Comparison of ENCODE assay signal across 1 cellular context in the genomic region with DNA sequence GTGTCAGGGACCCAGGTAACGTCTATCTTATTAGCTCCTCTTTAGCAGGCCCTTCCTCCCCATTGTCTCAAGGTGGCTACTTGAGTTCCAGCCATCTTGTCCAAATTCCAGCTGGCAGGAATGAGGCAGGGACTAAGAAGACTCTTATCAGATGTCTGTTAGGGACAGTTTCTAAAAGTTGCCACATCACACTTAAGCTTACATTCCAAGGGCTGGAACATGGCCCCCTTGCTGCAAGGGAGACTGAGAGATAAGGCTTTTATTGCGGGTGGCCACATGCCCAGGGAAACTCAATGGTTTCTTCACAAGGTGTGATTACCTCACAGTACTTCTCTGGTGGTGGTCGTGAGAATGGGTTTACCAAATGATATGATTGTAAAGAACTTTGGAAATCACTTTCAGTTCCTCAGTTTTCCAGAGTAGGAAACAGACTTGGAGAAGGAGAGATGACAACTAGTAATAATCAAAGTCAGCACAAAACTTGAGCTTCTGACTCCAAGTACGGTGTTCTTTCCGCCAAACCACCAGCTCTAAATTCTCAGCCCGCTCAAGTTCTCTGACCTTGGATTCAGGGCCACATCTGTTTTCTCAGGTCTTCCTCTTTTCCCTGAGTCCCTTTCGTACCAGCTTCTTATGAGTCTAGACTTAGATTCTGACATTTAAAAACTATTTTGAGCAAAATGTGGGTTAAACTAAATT.
TF ChIP-seq lines count a peak whose summit lies in the region.

No MANE protein-coding gene starts in this region.

TF ChIP-seq in endothelial cell of umbilical vein, 7 proteins besides CTCF, POLR2A, EP300 and RAD21:
- TF ChIP-seq, protein P1, sequence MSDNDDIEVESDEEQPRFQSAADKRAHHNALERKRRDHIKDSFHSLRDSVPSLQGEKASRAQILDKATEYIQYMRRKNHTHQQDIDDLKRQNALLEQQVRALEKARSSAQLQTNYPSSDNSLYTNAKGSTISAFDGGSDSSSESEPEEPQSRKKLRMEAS (IDR thresholded peaks at IDR 0.05; ENCODE audit: insufficient read depth, insufficient read length) = no peak
TF ChIP-seq in endothelial cell of umbilical vein: peak in this region for 0.
